In genomic region chr1:24639094-24639493, GRCh38 we compare ENCODE assay signal across 1 cellular context.
TF ChIP-seq lines count a peak whose summit lies in the region.

No MANE protein-coding gene starts in this region.

TF ChIP-seq in H1, 55 proteins besides CTCF, POLR2A, EP300 and RAD21:
- TF ChIP-seq TBP (IDR thresholded peaks at IDR 0.05; ENCODE audit: low read depth, low read length) (no peak), TAF7 (optimal IDR thresholded peaks at IDR 0.05; ENCODE audit: borderline replicate concordance, low read depth, low read length) (no peak), POU5F1 (IDR thresholded peaks at IDR 0.05; ENCODE audit: low read depth, low read length) (no peak), ZNF274 (IDR thresholded peaks at IDR 0.05; ENCODE audit: borderline replicate concordance, extremely low read depth, low read length) (no peak), ATF2 (IDR thresholded peaks at IDR 0.05; ENCODE audit: low read length) (no peak), SP1 (IDR thresholded peaks at IDR 0.05; ENCODE audit: low read depth, low read length) (no peak), ASH2L (IDR thresholded peaks at IDR 0.05; ENCODE audit: low read length) (no peak), CEBPB (IDR thresholded peaks at IDR 0.05; ENCODE audit: low read depth, low read length) (0 out of 2 replicates have a peak, but pooled peaks have one; percentile 49), USF2 (IDR thresholded peaks at IDR 0.05; ENCODE audit: low read length) (no peak)
